2 cellular contexts compared by ENCODE assay signal in the genomic region with DNA sequence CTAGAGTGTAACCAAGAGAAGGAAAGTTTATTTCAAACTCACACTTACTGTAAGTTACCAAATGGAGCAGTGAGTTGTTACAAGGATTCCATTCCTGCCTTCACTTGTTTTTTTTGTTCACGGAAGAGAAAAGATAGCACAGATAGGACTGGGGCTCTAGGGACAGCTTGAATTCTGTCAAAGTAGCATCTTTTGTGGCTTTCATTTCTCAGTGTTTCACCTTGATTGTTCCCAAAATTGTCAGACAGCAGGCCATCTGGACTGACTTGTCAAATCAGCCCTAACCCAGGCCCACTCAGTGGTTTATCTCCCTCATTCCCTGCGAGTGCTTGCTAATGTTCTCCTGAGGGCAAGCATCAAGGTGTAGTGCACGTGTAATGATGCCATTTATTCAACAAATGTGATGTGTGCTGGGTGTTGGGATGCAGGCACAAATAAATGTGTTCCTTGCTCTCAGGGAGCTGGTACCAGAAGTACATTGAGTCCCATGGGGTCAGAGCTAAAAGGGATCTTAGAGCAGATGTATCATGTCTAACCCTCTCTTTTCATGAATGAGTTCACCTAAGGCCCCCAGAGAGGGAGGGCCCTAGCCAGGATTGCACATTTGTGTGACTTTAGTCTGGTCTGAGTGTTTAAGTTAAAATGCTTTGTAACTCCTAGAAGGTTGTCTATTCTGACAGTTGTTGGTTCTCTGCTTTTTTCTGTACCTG.
TF ChIP-seq lines count a peak whose summit lies in the region.

No MANE protein-coding gene starts in this region.

TF ChIP-seq in HCT116, 20 proteins besides CTCF, POLR2A, EP300 and RAD21 (continued from another document):
- TF ChIP-seq, protein P1, sequence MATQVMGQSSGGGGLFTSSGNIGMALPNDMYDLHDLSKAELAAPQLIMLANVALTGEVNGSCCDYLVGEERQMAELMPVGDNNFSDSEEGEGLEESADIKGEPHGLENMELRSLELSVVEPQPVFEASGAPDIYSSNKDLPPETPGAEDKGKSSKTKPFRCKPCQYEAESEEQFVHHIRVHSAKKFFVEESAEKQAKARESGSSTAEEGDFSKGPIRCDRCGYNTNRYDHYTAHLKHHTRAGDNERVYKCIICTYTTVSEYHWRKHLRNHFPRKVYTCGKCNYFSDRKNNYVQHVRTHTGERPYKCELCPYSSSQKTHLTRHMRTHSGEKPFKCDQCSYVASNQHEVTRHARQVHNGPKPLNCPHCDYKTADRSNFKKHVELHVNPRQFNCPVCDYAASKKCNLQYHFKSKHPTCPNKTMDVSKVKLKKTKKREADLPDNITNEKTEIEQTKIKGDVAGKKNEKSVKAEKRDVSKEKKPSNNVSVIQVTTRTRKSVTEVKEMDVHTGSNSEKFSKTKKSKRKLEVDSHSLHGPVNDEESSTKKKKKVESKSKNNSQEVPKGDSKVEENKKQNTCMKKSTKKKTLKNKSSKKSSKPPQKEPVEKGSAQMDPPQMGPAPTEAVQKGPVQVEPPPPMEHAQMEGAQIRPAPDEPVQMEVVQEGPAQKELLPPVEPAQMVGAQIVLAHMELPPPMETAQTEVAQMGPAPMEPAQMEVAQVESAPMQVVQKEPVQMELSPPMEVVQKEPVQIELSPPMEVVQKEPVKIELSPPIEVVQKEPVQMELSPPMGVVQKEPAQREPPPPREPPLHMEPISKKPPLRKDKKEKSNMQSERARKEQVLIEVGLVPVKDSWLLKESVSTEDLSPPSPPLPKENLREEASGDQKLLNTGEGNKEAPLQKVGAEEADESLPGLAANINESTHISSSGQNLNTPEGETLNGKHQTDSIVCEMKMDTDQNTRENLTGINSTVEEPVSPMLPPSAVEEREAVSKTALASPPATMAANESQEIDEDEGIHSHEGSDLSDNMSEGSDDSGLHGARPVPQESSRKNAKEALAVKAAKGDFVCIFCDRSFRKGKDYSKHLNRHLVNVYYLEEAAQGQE (IDR thresholded peaks at IDR 0.05; ENCODE audit: low read depth), result no peak
- TF ChIP-seq SRF (IDR thresholded peaks at IDR 0.05; ENCODE audit: low read depth) (no peak), EZH2 (IDR thresholded peaks at IDR 0.05) (no peak), YY1 (IDR thresholded peaks at IDR 0.05; ENCODE audit: extremely low read depth, insufficient replicate concordance, low read depth, low read length) (no peak), EGR1 (IDR thresholded peaks at IDR 0.05; ENCODE audit: low read depth) (no peak)
- TF ChIP-seq, protein P2, sequence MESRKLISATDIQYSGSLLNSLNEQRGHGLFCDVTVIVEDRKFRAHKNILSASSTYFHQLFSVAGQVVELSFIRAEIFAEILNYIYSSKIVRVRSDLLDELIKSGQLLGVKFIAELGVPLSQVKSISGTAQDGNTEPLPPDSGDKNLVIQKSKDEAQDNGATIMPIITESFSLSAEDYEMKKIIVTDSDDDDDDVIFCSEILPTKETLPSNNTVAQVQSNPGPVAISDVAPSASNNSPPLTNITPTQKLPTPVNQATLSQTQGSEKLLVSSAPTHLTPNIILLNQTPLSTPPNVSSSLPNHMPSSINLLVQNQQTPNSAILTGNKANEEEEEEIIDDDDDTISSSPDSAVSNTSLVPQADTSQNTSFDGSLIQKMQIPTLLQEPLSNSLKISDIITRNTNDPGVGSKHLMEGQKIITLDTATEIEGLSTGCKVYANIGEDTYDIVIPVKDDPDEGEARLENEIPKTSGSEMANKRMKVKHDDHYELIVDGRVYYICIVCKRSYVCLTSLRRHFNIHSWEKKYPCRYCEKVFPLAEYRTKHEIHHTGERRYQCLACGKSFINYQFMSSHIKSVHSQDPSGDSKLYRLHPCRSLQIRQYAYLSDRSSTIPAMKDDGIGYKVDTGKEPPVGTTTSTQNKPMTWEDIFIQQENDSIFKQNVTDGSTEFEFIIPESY (IDR thresholded peaks at IDR 0.05; ENCODE audit: extremely low read depth, insufficient replicate concordance, low read length), result no peak

TF ChIP-seq in SK-N-SH treated with all-trans-retinoic acid at 6 μM for 48 hours, 23 proteins besides CTCF, POLR2A, EP300 and RAD21 (continued from another document):
- TF ChIP-seq, protein P3, sequence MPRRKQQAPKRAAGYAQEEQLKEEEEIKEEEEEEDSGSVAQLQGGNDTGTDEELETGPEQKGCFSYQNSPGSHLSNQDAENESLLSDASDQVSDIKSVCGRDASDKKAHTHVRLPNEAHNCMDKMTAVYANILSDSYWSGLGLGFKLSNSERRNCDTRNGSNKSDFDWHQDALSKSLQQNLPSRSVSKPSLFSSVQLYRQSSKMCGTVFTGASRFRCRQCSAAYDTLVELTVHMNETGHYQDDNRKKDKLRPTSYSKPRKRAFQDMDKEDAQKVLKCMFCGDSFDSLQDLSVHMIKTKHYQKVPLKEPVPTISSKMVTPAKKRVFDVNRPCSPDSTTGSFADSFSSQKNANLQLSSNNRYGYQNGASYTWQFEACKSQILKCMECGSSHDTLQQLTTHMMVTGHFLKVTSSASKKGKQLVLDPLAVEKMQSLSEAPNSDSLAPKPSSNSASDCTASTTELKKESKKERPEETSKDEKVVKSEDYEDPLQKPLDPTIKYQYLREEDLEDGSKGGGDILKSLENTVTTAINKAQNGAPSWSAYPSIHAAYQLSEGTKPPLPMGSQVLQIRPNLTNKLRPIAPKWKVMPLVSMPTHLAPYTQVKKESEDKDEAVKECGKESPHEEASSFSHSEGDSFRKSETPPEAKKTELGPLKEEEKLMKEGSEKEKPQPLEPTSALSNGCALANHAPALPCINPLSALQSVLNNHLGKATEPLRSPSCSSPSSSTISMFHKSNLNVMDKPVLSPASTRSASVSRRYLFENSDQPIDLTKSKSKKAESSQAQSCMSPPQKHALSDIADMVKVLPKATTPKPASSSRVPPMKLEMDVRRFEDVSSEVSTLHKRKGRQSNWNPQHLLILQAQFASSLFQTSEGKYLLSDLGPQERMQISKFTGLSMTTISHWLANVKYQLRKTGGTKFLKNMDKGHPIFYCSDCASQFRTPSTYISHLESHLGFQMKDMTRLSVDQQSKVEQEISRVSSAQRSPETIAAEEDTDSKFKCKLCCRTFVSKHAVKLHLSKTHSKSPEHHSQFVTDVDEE (CRISPR knock-in tag; IDR thresholded peaks at IDR 0.05), result no peak
- TF ChIP-seq PPARA (CRISPR knock-in tag; IDR thresholded peaks at IDR 0.05; ENCODE audit: borderline replicate concordance) (no peak), ESRRG (CRISPR knock-in tag; IDR thresholded peaks at IDR 0.05) (no peak), GLIS3 (CRISPR knock-in tag; IDR thresholded peaks at IDR 0.05) (no peak), BACH2 (CRISPR knock-in tag; IDR thresholded peaks at IDR 0.05; ENCODE audit: borderline replicate concordance) (no peak), ARNTL (CRISPR knock-in tag; IDR thresholded peaks at IDR 0.05; ENCODE audit: borderline replicate concordance, low read depth) (no peak), ZNF8 (CRISPR knock-in tag; IDR thresholded peaks at IDR 0.05) (no peak), TCF4 (CRISPR knock-in tag; IDR thresholded peaks at IDR 0.05; ENCODE audit: borderline replicate concordance) (no peak), ZFP30 (CRISPR knock-in tag; IDR thresholded peaks at IDR 0.05) (no peak)
